Comparison of ENCODE assay signal across 8 cellular contexts in genomic region chr6:33768644-33769120, GRCh38. TPM values are rescaled to one million over a fixed set of nuclear protein-coding genes. Genes with fewer than 3 reads are reported as not detected.
DNase-seq lines count a peak whose midpoint lies in the region; ATAC-seq, FAIRE-seq and TF ChIP-seq lines count a peak whose summit lies in the region.

No MANE protein-coding gene starts in this region.

- H3K9me2 ChIP-seq in hepatocyte (replicated peaks; ENCODE audit: insufficient read depth) = no peaks in the 10 kb centered on the region

- H3K4me1 ChIP-seq in hepatocyte (ENCODE audit: insufficient read depth) (peaks cover 33% of the 10 kb centered on the region), small intestine (ENCODE audit: control insufficient read depth in 2 of 2, insufficient read depth in 1 of 2, low read depth in 1 of 2, low read length in 1 of 2) (no peaks in the 10 kb centered on the region)

- no peak for ATAC-seq in GM18520 (IDR thresholded peaks at IDR 0.05; ENCODE audit: unreplicated experiment)

- in situ Hi-C loops in astrocyte of the cerebellum (cut with HindIII; ENCODE audit: low sequenced_read_pairs) = loop anchor here (5.0 to 10.0 kb wide), 2 partner anchors 184 to 374 kb away; partner anchors contain the start of gene BAK1

- no peak overlapping the region for H3K4me2 ChIP-seq in hepatocyte

- no peaks in the 10 kb centered on the region for H3K27me3 ChIP-seq in hepatocyte
- H3K27me3 ChIP-seq in small intestine (ENCODE audit: control insufficient read depth in 2 of 2, insufficient read depth in 2 of 2, low read length in 2 of 2) = no peaks in the 10 kb centered on the region

- H3K36me3 ChIP-seq in hepatocyte (replicated peaks; ENCODE audit: insufficient read depth, low read depth) (no peaks in the 10 kb centered on the region), small intestine (ENCODE audit: control insufficient read depth in 2 of 2, insufficient read depth in 2 of 2, low read length in 2 of 2) (peaks cover 0 to 5% of the 10 kb centered on the region in 2 donors)

- H3K27ac ChIP-seq in hepatocyte (no peak overlapping the region), small intestine (ENCODE audit: low read depth in 1 of 2, low read length in 1 of 2) (no peak overlapping the region)

- TF ChIP-seq CTCF in astrocyte of the cerebellum (IDR thresholded peaks at IDR 0.05; ENCODE audit: low read depth, low read length, missing control alignments) (peak; percentile 85), hepatocyte (IDR thresholded peaks at IDR 0.05; ENCODE audit: poor library complexity) (peak; percentile 79)

- no peak for FAIRE-seq in small intestine (lab: Jason Lieb, UNC)

- H3K4me3 ChIP-seq in astrocyte of the cerebellum (ENCODE audit: low read depth, low read length) (no peak overlapping the region), hepatocyte (no peak overlapping the region), small intestine (ENCODE audit: low read depth in 1 of 2, low read length in 2 of 2) (no peak overlapping the region)

- DNase-seq in NCI-H2081 (lab: John Stamatoyannopoulos, UW) (peak; percentile 32 to 33), NCI-H2081 treated with DMSO at 0.1 percent for 48 hours (lab: John Stamatoyannopoulos, UW) (no peak), NAMALWA (ENCODE audit: low spot score) (peak; percentile 78), T-helper 22 cell (ENCODE audit: low read depth) (peak; percentile 22), astrocyte of the cerebellum (ENCODE audit: low read depth) (peak; percentile 49), hepatocyte (ENCODE audit: low spot score) (peak; percentile 90), small intestine (peak; percentile 78)

- no peak overlapping the region for H2AFZ ChIP-seq in hepatocyte

- no peaks in the 10 kb centered on the region for H3K9me3 ChIP-seq in hepatocyte (ENCODE audit: low read depth)
- H3K9me3 ChIP-seq in small intestine (ENCODE audit: control insufficient read depth, low read depth) = no peaks in the 10 kb centered on the region

- H4K20me1 ChIP-seq in hepatocyte (ENCODE audit: insufficient read depth, poor library complexity, severe bottlenecking) = no peaks in the 10 kb centered on the region

- 35% methylated on average over 7 of the region's 7 CpGs for WGBS in hepatocyte (ENCODE audit: low lambda C conversion rate, missing lambda C conversion rate)
- 22 to 28% (median 22%) methylated on average over 7 of the region's 7 CpGs for WGBS in small intestine, 3 donors

- no peaks in the 10 kb centered on the region for H3K79me2 ChIP-seq in hepatocyte

RNA-seq across cellular contexts. Expression of gene LEMD2, which starts 20.2 kb away (rescaled TPM):
- 38.1 and 41.5 TPM in 2 replicates for total RNA-seq in hepatocyte
- polyA plus RNA-seq in hepatocyte (66.3 and 68.2 TPM in 2 replicates), small intestine (10 to 100 TPM; 48.1 to 53.0 (median 51.3) TPM)

RNA-seq across cellular contexts. Expression of gene IP6K3, which starts 22.0 kb away (rescaled TPM):
- 7.9 and 9.5 TPM in 2 replicates for total RNA-seq in hepatocyte
- 21.1 and 25.3 TPM in 2 replicates for polyA plus RNA-seq in hepatocyte
- 1 to 10 TPM in 1 of 3 donors, under 1 TPM in 2; 0.54 to 1.0 (median 0.89) TPM for polyA plus RNA-seq in small intestine

RNA-seq across cellular contexts. Expression of gene MLN, which starts 35.1 kb away (rescaled TPM):
- 2.3 and 6.7 TPM in 2 replicates for total RNA-seq in hepatocyte
- polyA plus RNA-seq in hepatocyte (0.86 and 1.1 TPM in 2 replicates), small intestine (100 to 1,000 TPM in 2 of 3 donors, 10 to 100 TPM in 1; 89.2 to 264 (median 136) TPM)

RNA-seq across cellular contexts. Expression of gene UQCC2, which starts 57.2 kb away (rescaled TPM):
- total RNA-seq in hepatocyte = 33.0 and 44.7 TPM in 2 replicates
- polyA plus RNA-seq in hepatocyte = 147 and 151 TPM in 2 replicates
- polyA plus RNA-seq in small intestine = 10 to 100 TPM; 36.5 to 51.7 (median 36.7) TPM

Comparison
In these comparisons a context has a peak if more than half of its experiments do, and no peak if none do; other contexts are left out.
1. RNA of gene IP6K3, which starts 22.0 kb away (polyA plus RNA-seq): 21.1 to 25.3 TPM in hepatocyte; 0.54 to 1.0 TPM in small intestine; every median in the first group is over 10 times any median in the second.
2. RNA of gene MLN, which starts 35.1 kb away (polyA plus RNA-seq): 89.2 to 264 TPM in small intestine; 0.86 to 1.1 TPM in hepatocyte; every median in the first group is over 10 times any median in the second.